Comparison of ENCODE assay signal across 26 cellular contexts in the genomic region with DNA sequence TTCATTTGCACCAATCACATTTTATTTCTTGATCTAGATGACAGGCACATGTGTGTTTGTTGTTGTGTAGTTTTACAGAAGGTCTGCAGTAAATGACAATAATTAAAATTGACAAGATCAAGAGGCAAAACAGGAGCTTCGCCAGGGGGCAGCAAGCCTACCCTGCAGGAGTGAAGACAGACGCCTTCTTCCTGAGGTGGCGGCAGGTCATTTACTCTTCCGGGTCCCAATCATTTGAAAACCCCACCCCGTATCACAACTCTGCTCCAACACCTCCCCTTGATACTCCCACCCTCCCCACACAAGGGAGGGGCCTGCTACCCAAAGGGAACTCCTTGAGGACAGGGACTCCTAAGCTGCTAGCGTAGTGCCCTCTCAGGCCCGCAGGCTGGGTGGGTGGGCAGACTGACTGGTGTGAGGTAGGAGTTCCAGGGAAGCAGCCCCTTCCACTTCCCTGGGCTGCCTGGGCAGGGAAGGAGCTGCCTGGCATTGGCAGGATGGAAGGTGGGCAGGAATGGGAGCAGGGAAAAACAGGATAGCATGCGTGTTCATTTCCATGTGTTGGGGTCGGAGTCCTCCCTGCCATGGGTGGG. TPM values are rescaled to one million over a fixed set of nuclear protein-coding genes. Genes with fewer than 3 reads are reported as not detected.
"Had no signal": no experiment of that assay in that cellular context is flagged by ENCODE, and none has a peak within 500 bp of the region (broad histone marks: within the 10 kb centered on the region; RNA-seq: fewer than 3 reads in every experiment).

No MANE protein-coding gene starts in this region.

- H3K4me1 ChIP-seq: Peyer's patch, SJCRH30 had no signal

- H3K27ac Mint-ChIP-seq: activated CD4-positive, alpha-beta T cell treated with anti-CD3 and anti-CD28 coated beads for 36 hours; activated CD8-positive, alpha-beta T cell treated with anti-CD3 and anti-CD28 coated beads for 36 hours; activated naive CD4-positive, alpha-beta T cell treated with anti-CD3 and anti-CD28 coated beads, Interleukin-2, amount 10 ng/mL, durations not matched to agents 7 days and 5 days; activated naive CD8-positive, alpha-beta T cell treated with anti-CD3 and anti-CD28 coated beads for 36 hours; activated T-cell treated with anti-CD3 and anti-CD28 coated beads, Interleukin-2, amount 50 U/mL, for 72 hours; activated T-helper 2 cell treated with anti-CD3 and anti-CD28 coated beads, Interferon-gamma antibody, Interleukin-2, Interleukin-4, amounts not matched to agents 10 μg/mL and 5 μg/mL and 100 μg/mL, durations not matched to agents 14 hours and 24 hours and 36 hours had no signal

- ATAC-seq: activated CD4-positive, alpha-beta T cell treated with anti-CD3 and anti-CD28 coated beads for 36 hours; activated CD8-positive, alpha-beta T cell treated with anti-CD3 and anti-CD28 coated beads for 36 hours; activated T-cell treated with anti-CD3 and anti-CD28 coated beads, Interleukin-2, amount 50 U/mL, for 72 hours had no signal

- H3K4me1 Mint-ChIP-seq: activated CD4-positive, alpha-beta T cell treated with anti-CD3 and anti-CD28 coated beads for 36 hours; activated naive CD4-positive, alpha-beta T cell treated with anti-CD3 and anti-CD28 coated beads, Interleukin-2, amount 10 ng/mL, durations not matched to agents 7 days and 5 days had no signal

- H3K27me3 ChIP-seq: brain microvascular endothelial cell, cardiac muscle cell, Peyer's patch, SJCRH30 had no signal

- H3K27me3 Mint-ChIP-seq: activated CD4-positive, alpha-beta T cell treated with anti-CD3 and anti-CD28 coated beads for 36 hours; activated CD8-positive, alpha-beta T cell treated with anti-CD3 and anti-CD28 coated beads for 36 hours; activated naive CD8-positive, alpha-beta T cell treated with anti-CD3 and anti-CD28 coated beads for 36 hours had no signal

- H3K36me3 Mint-ChIP-seq: activated naive CD4-positive, alpha-beta T cell treated with anti-CD3 and anti-CD28 coated beads, Interleukin-2, amount 10 ng/mL, durations not matched to agents 7 days and 5 days; activated naive CD8-positive, alpha-beta T cell treated with anti-CD3 and anti-CD28 coated beads for 36 hours had no signal

- H3K9ac ChIP-seq: SK-N-SH had no signal

- H3K9me3 ChIP-seq: Peyer's patch, SJCRH30, SK-N-SH had no signal

- H3K4me3 Mint-ChIP-seq: activated CD4-positive, alpha-beta T cell treated with anti-CD3 and anti-CD28 coated beads for 36 hours; activated CD8-positive, alpha-beta T cell treated with anti-CD3 and anti-CD28 coated beads for 36 hours; activated naive CD4-positive, alpha-beta T cell treated with anti-CD3 and anti-CD28 coated beads, Interleukin-2, amount 10 ng/mL, durations not matched to agents 7 days and 5 days; activated naive CD8-positive, alpha-beta T cell treated with anti-CD3 and anti-CD28 coated beads for 36 hours; activated T-cell treated with anti-CD3 and anti-CD28 coated beads, Interleukin-2, amount 50 U/mL, for 72 hours had no signal

- DNase-seq: activated CD4-positive, alpha-beta T cell treated with anti-CD3 and anti-CD28 coated beads for 36 hours; activated CD8-positive, alpha-beta memory T cell treated with anti-CD3 and anti-CD28 coated beads, Interleukin-2, amount 50 U/mL, for 4 hours; activated CD8-positive, alpha-beta T cell treated with anti-CD3 and anti-CD28 coated beads for 36 hours; activated gamma-delta T cell treated with Interleukin-2 at 50 U/mL for 16 hours; activated naive CD4-positive, alpha-beta T cell treated with anti-CD3 and anti-CD28 coated beads, Interleukin-2, amount 10 ng/mL, durations not matched to agents 7 days and 5 days; activated naive CD8-positive, alpha-beta T cell treated with anti-CD3 and anti-CD28 coated beads for 36 hours; activated T-cell treated with anti-CD3 and anti-CD28 coated beads, Interleukin-2, amount 50 U/mL, for 72 hours; brain microvascular endothelial cell; KG1; NCI-H1092 treated with DMSO at 0.1 percent for 48 hours; NCI-H1417 treated with DMSO at 0.1 percent for 48 hours; NCI-H1694; NCI-H2029; NCI-H2107; NCI-H2171 treated with DMSO at 0.1 percent for 48 hours; NCI-H226; NCI-H82; Peyer's patch; Right ventricle myocardium superior; SJCRH30; SK-N-SH; T-helper 1 cell had no signal

- H3K4me3 ChIP-seq: cardiac muscle cell, Peyer's patch, SJCRH30 had no signal

- H3K9me3 Mint-ChIP-seq: activated CD8-positive, alpha-beta T cell treated with anti-CD3 and anti-CD28 coated beads for 36 hours; activated naive CD4-positive, alpha-beta T cell treated with anti-CD3 and anti-CD28 coated beads, Interleukin-2, amount 10 ng/mL, durations not matched to agents 7 days and 5 days; activated naive CD8-positive, alpha-beta T cell treated with anti-CD3 and anti-CD28 coated beads for 36 hours; activated T-cell treated with anti-CD3 and anti-CD28 coated beads, Interleukin-2, amount 50 U/mL, for 72 hours; activated T-helper 2 cell treated with anti-CD3 and anti-CD28 coated beads, Interferon-gamma antibody, Interleukin-2, Interleukin-4, amounts not matched to agents 10 μg/mL and 5 μg/mL and 100 μg/mL, durations not matched to agents 14 hours and 24 hours and 36 hours had no signal

- H3K27ac ChIP-seq: brain microvascular endothelial cell, cardiac muscle cell, Peyer's patch, RWPE1, SJCRH30, VCaP had no signal

- H3K4me2 ChIP-seq: SK-N-SH had no signal

- H3K36me3 ChIP-seq: brain microvascular endothelial cell, cardiac muscle cell, SJCRH30 had no signal

RNA-seq across cellular contexts. Expression of a gene that starts 13.2 kb away (rescaled TPM):
- total RNA-seq: activated CD8-positive, alpha-beta T cell treated with anti-CD3 and anti-CD28 coated beads for 36 hours; activated naive CD8-positive, alpha-beta T cell treated with anti-CD3 and anti-CD28 coated beads for 36 hours; SJCRH30 had no signal
